ENCODE assay signal across 23 cellular contexts in the genomic region with DNA sequence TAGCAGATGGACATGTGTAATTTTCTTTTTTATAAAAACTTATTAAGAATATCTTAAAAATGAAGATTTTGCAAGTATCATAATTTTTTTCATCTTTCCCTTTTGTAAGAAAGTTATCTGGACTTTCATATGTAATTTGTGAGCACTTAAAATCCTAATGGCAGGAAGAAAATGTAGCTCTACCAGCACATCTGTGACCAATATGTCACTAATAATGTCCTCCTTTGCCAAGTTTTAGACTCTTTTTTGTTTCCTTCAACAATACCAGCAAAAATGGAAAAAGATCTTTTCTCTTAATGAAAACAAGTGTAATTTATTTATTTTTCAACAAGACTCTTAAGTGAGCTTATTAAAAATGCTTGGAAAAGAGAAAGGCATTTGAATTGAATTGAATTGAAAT.
DNase-seq lines count a peak whose midpoint lies in the region; ATAC-seq, FAIRE-seq and TF ChIP-seq lines count a peak whose summit lies in the region.
"Had no signal": no experiment of that assay in that cellular context is flagged by ENCODE, and none has a peak within 500 bp of the region (broad histone marks: within the 10 kb centered on the region; RNA-seq: fewer than 3 reads in every experiment).

No MANE protein-coding gene starts in this region.

- H3K36me3 ChIP-seq in SK-N-SH (replicated peaks in 1 of 2; ENCODE audit: control insufficient read depth in 1 of 2, insufficient read depth in 2 of 2, low read length in 1 of 2) (no peaks in the 10 kb centered on the region), OCI-LY3 (replicated peaks; ENCODE audit: low read depth, low read length) (no peaks in the 10 kb centered on the region), hepatocyte (replicated peaks; ENCODE audit: insufficient read depth, low read depth) (no peaks in the 10 kb centered on the region)
- H3K36me3 ChIP-seq: BE2C, BLaER1 had no signal

- no peak overlapping the region for H3K4me2 ChIP-seq in SK-N-SH
- H3K4me2 ChIP-seq in OCI-LY3 (ENCODE audit: low read length), result peak overlapping the region; percentile 24; the same call in 1 of the 2 replicates
- no peak overlapping the region for H3K4me2 ChIP-seq in hepatocyte
- H3K4me2 ChIP-seq: A549, BLaER1 had no signal

- FAIRE-seq in endometrium (lab: Jason Lieb, UNC), result peak; percentile 85
- FAIRE-seq: A549, D721Med, G401.6, GM12891 had no signal

- H3K9me2 ChIP-seq in SK-N-SH, result no peaks in the 10 kb centered on the region
- H3K9me2 ChIP-seq in hepatocyte (replicated peaks; ENCODE audit: insufficient read depth), result no peaks in the 10 kb centered on the region

- no peak overlapping the region for H2AFZ ChIP-seq in SK-N-SH (ENCODE audit: low read depth)
- no peak overlapping the region for H2AFZ ChIP-seq in OCI-LY3 (ENCODE audit: low read depth, low read length)
- H2AFZ ChIP-seq in hepatocyte, result no peak overlapping the region

- POLR2A ChIA-PET in SK-N-SH (lab: Yijun Ruan, JAX), result no interaction called here

- no peak for TF ChIP-seq EP300 in SK-N-SH (IDR thresholded peaks at IDR 0.05; ENCODE audit: borderline replicate concordance in 1 of 2, low read depth in 1 of 2, low read length in 1 of 2)

- H3K79me2 ChIP-seq in SK-N-SH (ENCODE audit: insufficient read depth), result no peaks in the 10 kb centered on the region
- no peaks in the 10 kb centered on the region for H3K79me2 ChIP-seq in OCI-LY3 (ENCODE audit: low read length)
- H3K79me2 ChIP-seq in hepatocyte, result no peaks in the 10 kb centered on the region

- H3K27me3 ChIP-seq in SK-N-SH (ENCODE audit: insufficient read depth) (no peaks in the 10 kb centered on the region), OCI-LY3 (ENCODE audit: low read depth, low read length) (no peaks in the 10 kb centered on the region), hepatocyte (no peaks in the 10 kb centered on the region)
- H3K27me3 ChIP-seq: BLaER1 had no signal

- H3K4me1 ChIP-seq in SK-N-SH (ENCODE audit: control insufficient read depth in 1 of 2, insufficient read depth in 2 of 2, low read depth in 1 of 2, low read length in 1 of 2) (peaks cover 0 to 2% of the 10 kb centered on the region in 2 experiments; a peak in 2 of 4 replicates), OCI-LY3 (ENCODE audit: low read length) (peaks cover 53% of the 10 kb centered on the region), hepatocyte (ENCODE audit: insufficient read depth) (peaks cover 4% of the 10 kb centered on the region)
- H3K4me1 ChIP-seq: A549, BE2C, BLaER1, Caco-2 had no signal

- TF ChIP-seq CTCF in SK-N-SH (IDR thresholded peaks at IDR 0.05) (no peak), OCI-LY3 (IDR thresholded peaks at IDR 0.05; ENCODE audit: low read depth, low read length) (no peak), hepatocyte (IDR thresholded peaks at IDR 0.05; ENCODE audit: poor library complexity) (no peak), omental fat pad (IDR thresholded peaks at IDR 0.05) (no peak)

- no peak overlapping the region for H3K27ac ChIP-seq in SK-N-SH (ENCODE audit: low read depth in 2 of 2, low read length in 1 of 2)
- no peak overlapping the region for H3K27ac ChIP-seq in OCI-LY3 (ENCODE audit: low read length)
- H3K27ac ChIP-seq in hepatocyte, result peak overlapping the region; percentile 54
- H3K27ac ChIP-seq: 22Rv1, A549, BLaER1 had no signal

- H3F3A ChIP-seq in SK-N-SH (replicated peaks; ENCODE audit: insufficient read depth), result no peaks in the 10 kb centered on the region

- no peak for TF ChIP-seq RAD21 in SK-N-SH (IDR thresholded peaks at IDR 0.05; ENCODE audit: low read length)

- CTCF ChIA-PET in SK-N-SH (lab: Yijun Ruan, JAX), result interaction anchor here (0.8 to 1.3 kb wide), 2 partner anchors 10 to 12 kb away, joined by 3 read pairs; no protein-coding TSS in a partner anchor

- H3K9ac ChIP-seq in SK-N-SH (no peak overlapping the region), OCI-LY3 (ENCODE audit: low read length) (no peak overlapping the region)
- H3K9ac ChIP-seq: BLaER1 had no signal

- H3K4me3 ChIP-seq in SK-N-SH (ENCODE audit: low read depth in 2 of 2, low read length in 1 of 2) (no peak overlapping the region), OCI-LY3 (ENCODE audit: low read length) (no peak overlapping the region), hepatocyte (no peak overlapping the region)
- H3K4me3 ChIP-seq: A549, BLaER1 had no signal

- DNase-seq in SK-N-SH (no peak), hepatocyte (ENCODE audit: low spot score) (no peak), COR-L47 (lab: John Stamatoyannopoulos, UW) (no peak), omental fat pad (ENCODE audit: low spot score) (no peak)
- DNase-seq: BE2C; C1 segment of cervical spinal cord; Caco-2; Calu3; CD4-positive, alpha-beta memory T cell; CD4-positive, CD25-positive, alpha-beta regulatory T cell; CD8-positive, alpha-beta memory T cell; DMS79 treated with DMSO at 0.1 percent for 48 hours; GF-D8 had no signal

- H4K20me1 ChIP-seq in SK-N-SH (ENCODE audit: insufficient read depth) (no peaks in the 10 kb centered on the region), OCI-LY3 (ENCODE audit: insufficient read depth, low read length) (no peaks in the 10 kb centered on the region), hepatocyte (ENCODE audit: insufficient read depth, poor library complexity, severe bottlenecking) (no peaks in the 10 kb centered on the region)
- H4K20me1 ChIP-seq: BLaER1 had no signal

- ATAC-seq in SK-N-SH treated with all-trans-retinoic acid at 6 μM for 48 hours (no peak), omental fat pad (ENCODE audit: low FRiP score) (no peak), HG02642 (IDR thresholded peaks at IDR 0.05; ENCODE audit: poor library complexity, unreplicated experiment) (no peak)
- ATAC-seq: A549 had no signal

- H3K9me3 ChIP-seq in SK-N-SH (no peaks in the 10 kb centered on the region), OCI-LY3 (ENCODE audit: insufficient read depth, low read length) (no peaks in the 10 kb centered on the region), hepatocyte (ENCODE audit: low read depth) (no peaks in the 10 kb centered on the region)
- H3K9me3 ChIP-seq: A549, BE2C, BLaER1, Caco-2 had no signal

TF ChIP-seq in SK-N-SH treated with all-trans-retinoic acid at 6 μM for 48 hours, 23 proteins besides CTCF, POLR2A, EP300 and RAD21:
- TF ChIP-seq TCF4 (CRISPR knock-in tag; IDR thresholded peaks at IDR 0.05; ENCODE audit: borderline replicate concordance) (peak; percentile 64), TOX (CRISPR knock-in tag; IDR thresholded peaks at IDR 0.05; ENCODE audit: borderline replicate concordance) (no peak)

TF ChIP-seq in SK-N-SH, 30 proteins besides CTCF, POLR2A, EP300 and RAD21:
- TF ChIP-seq FOXJ3 (CRISPR knock-in tag; IDR thresholded peaks at IDR 0.05) (no peak), TCF12 (IDR thresholded peaks at IDR 0.05) (no peak), SIN3A (IDR thresholded peaks at IDR 0.05; ENCODE audit: borderline replicate concordance, low read depth, low read length) (no peak), RFX5 (IDR thresholded peaks at IDR 0.05; ENCODE audit: low read length) (no peak), ELF1 (IDR thresholded peaks at IDR 0.05) (no peak), RXRA (IDR thresholded peaks at IDR 0.05; ENCODE audit: borderline replicate concordance, low read depth) (no peak), MEF2A (IDR thresholded peaks at IDR 0.05; ENCODE audit: borderline replicate concordance, low read depth) (no peak), TEAD4 (IDR thresholded peaks at IDR 0.05; ENCODE audit: borderline replicate concordance, insufficient read depth) (no peak), POLR2AphosphoS5 (IDR thresholded peaks at IDR 0.05; ENCODE audit: low read depth, low read length) (no peak)
- TF ChIP-seq, protein P1, sequence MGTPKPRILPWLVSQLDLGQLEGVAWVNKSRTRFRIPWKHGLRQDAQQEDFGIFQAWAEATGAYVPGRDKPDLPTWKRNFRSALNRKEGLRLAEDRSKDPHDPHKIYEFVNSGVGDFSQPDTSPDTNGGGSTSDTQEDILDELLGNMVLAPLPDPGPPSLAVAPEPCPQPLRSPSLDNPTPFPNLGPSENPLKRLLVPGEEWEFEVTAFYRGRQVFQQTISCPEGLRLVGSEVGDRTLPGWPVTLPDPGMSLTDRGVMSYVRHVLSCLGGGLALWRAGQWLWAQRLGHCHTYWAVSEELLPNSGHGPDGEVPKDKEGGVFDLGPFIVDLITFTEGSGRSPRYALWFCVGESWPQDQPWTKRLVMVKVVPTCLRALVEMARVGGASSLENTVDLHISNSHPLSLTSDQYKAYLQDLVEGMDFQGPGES (IDR thresholded peaks at IDR 0.05; ENCODE audit: low read depth, low read length), result no peak
